In the genomic region with DNA sequence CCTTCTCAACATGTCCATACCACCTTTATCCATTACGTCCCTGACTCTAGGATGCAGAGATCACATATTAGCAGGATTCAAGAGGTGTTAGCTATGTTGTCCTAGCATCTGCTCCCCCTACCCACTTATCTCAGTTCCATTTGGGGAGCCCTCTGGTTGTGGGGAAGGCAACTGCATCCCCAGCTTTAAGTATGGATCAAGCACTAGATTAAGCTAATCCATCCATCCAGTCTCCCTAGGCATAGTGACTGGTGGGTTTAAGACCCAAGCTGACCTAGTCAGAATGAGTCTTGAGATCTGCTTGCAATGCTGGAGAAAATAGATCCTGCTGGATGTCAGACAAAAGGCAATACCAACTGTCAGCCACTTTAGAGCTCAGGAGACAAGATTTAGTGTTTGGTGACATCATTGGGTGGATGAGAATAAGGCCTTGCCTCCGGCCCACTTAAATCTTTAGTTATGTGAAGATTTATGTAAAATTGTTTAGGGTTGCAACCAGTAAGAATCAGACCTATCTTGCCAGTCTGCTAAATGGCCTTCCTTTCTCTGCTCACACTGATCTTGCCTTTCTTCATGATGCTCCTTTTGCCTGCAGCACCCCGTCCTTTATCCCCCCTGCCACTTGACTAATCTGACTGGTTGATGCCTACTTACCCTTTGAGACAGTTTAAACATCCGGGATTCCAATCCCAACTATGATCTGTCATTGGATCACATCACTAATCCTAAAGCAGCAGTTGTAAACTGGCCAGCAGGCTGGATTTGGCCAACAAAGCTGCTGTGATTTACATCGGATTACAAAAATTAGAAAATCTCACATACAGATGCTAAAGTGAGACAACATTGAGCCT, we compare ENCODE assay signal across 10 cellular contexts. TPM values are rescaled to one million over a fixed set of nuclear protein-coding genes. Genes with fewer than 3 reads are reported as not detected.
DNase-seq lines count a peak whose midpoint lies in the region; ATAC-seq and TF ChIP-seq lines count a peak whose summit lies in the region.
"Had no signal": no experiment of that assay in that cellular context is flagged by ENCODE, and none has a peak within 500 bp of the region (broad histone marks: within the 10 kb centered on the region; RNA-seq: fewer than 3 reads in every experiment).

No MANE protein-coding gene starts in this region.

- no peaks in the 10 kb centered on the region for H3K9me3 Mint-ChIP-seq in activated naive CD4-positive, alpha-beta T cell treated with anti-CD3 and anti-CD28 coated beads for 36 hours

- TF ChIP-seq POLR2A in esophagus muscularis mucosa (IDR thresholded peaks at IDR 0.05; ENCODE audit: low read depth) (no peak), suprapubic skin (IDR thresholded peaks at IDR 0.05) (no peak)

- peaks cover 33% of the 10 kb centered on the region for H3K4me1 Mint-ChIP-seq in activated naive CD4-positive, alpha-beta T cell treated with anti-CD3 and anti-CD28 coated beads for 36 hours (ENCODE audit: low read depth)

- peak; percentile 30 for DNase-seq in activated naive CD4-positive, alpha-beta T cell treated with anti-CD3 and anti-CD28 coated beads for 36 hours
- DNase-seq in activated naive CD4-positive, alpha-beta T cell treated with anti-CD3 and anti-CD28 coated beads, Interleukin-2, amount 50 U/mL, for 16 hours, result no peak
- no peak for DNase-seq in esophagus muscularis mucosa (ENCODE audit: extremely low spot score)
- DNase-seq in suprapubic skin (ENCODE audit: low spot score in 2 of 2), result no peak
- no peak for DNase-seq in activated CD4-positive, alpha-beta T cell treated with anti-CD3 and anti-CD28 coated beads, Interleukin-2, amount 50 U/mL, for 1 hour

- ATAC-seq in GM21528 (IDR thresholded peaks at IDR 0.05; ENCODE audit: low FRiP score, unreplicated experiment), result no peak
- no peak for ATAC-seq in HG03196 (IDR thresholded peaks at IDR 0.05; ENCODE audit: unreplicated experiment)
- ATAC-seq: activated CD4-positive, CD25-positive, alpha-beta regulatory T cell treated with anti-CD3 and anti-CD28 coated beads, Interleukin-2, amount 50 U/mL, for 24 hours had no signal

- WGBS in esophagus muscularis mucosa, result 72% methylated on average over 5 of the region's 5 CpGs
- WGBS in suprapubic skin, result 61% methylated on average over 5 of the region's 5 CpGs

- H3K27me3 ChIP-seq in esophagus muscularis mucosa (no peaks in the 10 kb centered on the region), suprapubic skin (no peaks in the 10 kb centered on the region)
- H3K27me3 ChIP-seq: right lobe of liver had no signal

- peak overlapping the region; percentile 99 for H3K27ac Mint-ChIP-seq in activated naive CD4-positive, alpha-beta T cell treated with anti-CD3 and anti-CD28 coated beads for 36 hours

- H3K27ac ChIP-seq in esophagus muscularis mucosa (replicated peaks in 1 of 4) (peak overlapping the region in 3 of 4 donors; percentile 93 to 97 (median 95)), suprapubic skin (peak overlapping the region; percentile 97)

- H3K36me3 Mint-ChIP-seq in activated naive CD4-positive, alpha-beta T cell treated with anti-CD3 and anti-CD28 coated beads for 36 hours (ENCODE audit: low read depth), result peaks cover 19% of the 10 kb centered on the region

- H3K4me3 Mint-ChIP-seq in activated naive CD4-positive, alpha-beta T cell treated with anti-CD3 and anti-CD28 coated beads for 36 hours, result peak overlapping the region; percentile 87

- H3K27me3 Mint-ChIP-seq in activated naive CD4-positive, alpha-beta T cell treated with anti-CD3 and anti-CD28 coated beads for 36 hours (ENCODE audit: low read depth), result no peaks in the 10 kb centered on the region

- H3K36me3 ChIP-seq in esophagus muscularis mucosa (peaks cover 25 to 44% (median 39%) of the 10 kb centered on the region in 4 donors), suprapubic skin (peaks cover 31% of the 10 kb centered on the region)

- TF ChIP-seq CTCF in esophagus muscularis mucosa (IDR thresholded peaks at IDR 0.05), result no peak
- TF ChIP-seq CTCF in suprapubic skin (IDR thresholded peaks at IDR 0.05), result no peak

- H3K9me3 ChIP-seq in esophagus muscularis mucosa (no peaks in the 10 kb centered on the region), suprapubic skin (no peaks in the 10 kb centered on the region)
- H3K9me3 ChIP-seq: right lobe of liver had no signal

- peaks cover 24 to 31% (median 27%) of the 10 kb centered on the region in 4 donors for H3K4me1 ChIP-seq in esophagus muscularis mucosa
- peaks cover 29% of the 10 kb centered on the region for H3K4me1 ChIP-seq in suprapubic skin

- intact Hi-C loops in activated naive CD4-positive, alpha-beta T cell treated with anti-CD3 and anti-CD28 coated beads for 36 hours (cut with micrococcal nuclease), result no loop called here
- intact Hi-C loops in esophagus muscularis mucosa (cut with DNase I), result no loop called here

- CTCF ChIA-PET in activated naive CD4-positive, alpha-beta T cell treated with anti-CD3 and anti-CD28 coated beads for 36 hours (lab: Charles Lee), result interaction anchor here (0.6 to 4.9 kb wide), 31 partner anchors 9 to 243 kb away, joined by 3 to 60 read pairs (median 4); a partner anchor contains a TSS

- TF ChIP-seq EP300 in esophagus muscularis mucosa (IDR thresholded peaks at IDR 0.05) (no peak), suprapubic skin (IDR thresholded peaks at IDR 0.05) (no peak)

- H3K4me3 ChIP-seq in esophagus muscularis mucosa, result no peak overlapping the region
- H3K4me3 ChIP-seq in suprapubic skin, result no peak overlapping the region

TF ChIP-seq in PFSK-1, 5 proteins besides CTCF, POLR2A, EP300 and RAD21:
- TF ChIP-seq FOXP2 (optimal IDR thresholded peaks at IDR 0.05; ENCODE audit: borderline replicate concordance, extremely low read depth, extremely low read length, insufficient read depth), result no peak
- peak; percentile 36 for TF ChIP-seq POLR2AphosphoS5 (IDR thresholded peaks at IDR 0.05; ENCODE audit: low read depth, low read length)

RNA-seq across cellular contexts. Expression of a gene that starts 2.1 kb away (rescaled TPM):
- 10 to 100 TPM; 56.8 to 65.4 TPM for total RNA-seq in activated naive CD4-positive, alpha-beta T cell treated with anti-CD3 and anti-CD28 coated beads for 36 hours
- 24.6 TPM for polyA plus RNA-seq in PFSK-1 (2012; ENCODE audit: insufficient read length, low read depth)
- total RNA-seq in esophagus muscularis mucosa (10 to 100 TPM; 15.4 to 26.7 (median 18.4) TPM), suprapubic skin (10 to 100 TPM in 3 of 4 donors, 1 to 10 TPM in 1; 6.3 to 18.2 (median 16.3) TPM)

RNA-seq across cellular contexts. Expression of a gene that starts 20.7 kb away (rescaled TPM):
- total RNA-seq in activated naive CD4-positive, alpha-beta T cell treated with anti-CD3 and anti-CD28 coated beads for 36 hours, result 100 to 1,000 TPM; 490 to 500 TPM
- polyA plus RNA-seq in PFSK-1 (2012; ENCODE audit: insufficient read length, low read depth), result 341 TPM
- total RNA-seq in esophagus muscularis mucosa, result 100 to 1,000 TPM; 395 to 523 (median 469) TPM
- total RNA-seq in suprapubic skin, result 100 to 1,000 TPM; 361 to 504 (median 408) TPM

RNA-seq across cellular contexts. Expression of a gene that starts 41.4 kb away (rescaled TPM):
- total RNA-seq in activated naive CD4-positive, alpha-beta T cell treated with anti-CD3 and anti-CD28 coated beads for 36 hours, result 10 to 100 TPM; 73.9 to 80.0 TPM
- polyA plus RNA-seq in PFSK-1 (2012; ENCODE audit: insufficient read length, low read depth), result 39.5 TPM
- total RNA-seq in esophagus muscularis mucosa (10 to 100 TPM in 3 of 4 donors, 1 to 10 TPM in 1; 7.5 to 18.4 (median 17.6) TPM), suprapubic skin (10 to 100 TPM in 1 of 4 donors, 1 to 10 TPM in 3; 7.3 to 20.4 (median 8.3) TPM)
